12 cellular contexts compared by ENCODE assay signal in the genomic region with DNA sequence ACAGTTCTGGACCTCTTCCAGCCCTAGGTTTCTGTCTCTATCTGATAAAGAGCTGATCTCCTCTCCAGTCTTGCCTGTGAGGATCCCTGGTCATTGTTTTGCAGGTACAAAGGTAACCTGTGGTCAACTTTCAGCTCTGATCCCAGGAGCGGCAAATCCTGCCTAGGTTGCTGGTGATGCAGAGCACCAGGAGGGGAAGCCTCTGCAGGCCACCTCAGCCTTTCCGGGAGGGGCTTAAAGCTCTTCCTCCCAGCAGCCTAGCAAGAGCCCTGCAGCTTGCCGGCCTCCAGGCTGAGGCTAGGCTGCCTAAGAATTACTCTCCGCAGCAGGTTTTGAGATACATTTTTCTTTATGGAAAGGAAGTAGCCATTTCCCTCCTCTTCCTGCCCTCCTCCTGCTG.
A peak's percentile ranks its signal among the peaks of the same experiment; 100 is the strongest.
DNase-seq lines count a peak whose midpoint lies in the region; ATAC-seq and TF ChIP-seq lines count a peak whose summit lies in the region.
"Had no signal": no experiment of that assay in that cellular context is flagged by ENCODE, and none has a peak within 500 bp of the region (broad histone marks: within the 10 kb centered on the region; RNA-seq: fewer than 3 reads in every experiment).

No MANE protein-coding gene starts in this region.

- peaks cover 10 to 70% (median 48%) of the 10 kb centered on the region in 6 donors for H3K4me1 ChIP-seq in spleen

- TF ChIP-seq CTCF in WTC11 (IDR thresholded peaks at IDR 0.05) (no peak), spleen (IDR thresholded peaks at IDR 0.05 in 8 of 11, conservative IDR thresholded peaks at IDR 0.05 in 3 of 11) (no peak), WERI-Rb-1 (IDR thresholded peaks at IDR 0.05; ENCODE audit: low read depth, low read length) (no peak)

- H3K9me3 ChIP-seq in spleen: peaks cover 0 to 18% (median 15%) of the 10 kb centered on the region in 8 donors
- H3K9me3 ChIP-seq in WERI-Rb-1 (ENCODE audit: severe bottlenecking): peaks cover 10% of the 10 kb centered on the region

- peak; percentile 30 for DNase-seq in SKM-1 treated with dmso at 0.1 percent for 144 hours (lab: John Stamatoyannopoulos, UW; ENCODE audit: unreplicated experiment)
- DNase-seq in SKM-1 (lab: John Stamatoyannopoulos, UW; ENCODE audit: unreplicated experiment): no peak
- no peak for DNase-seq in WTC11 (ENCODE audit: low spot score)
- DNase-seq in iPS-NIHi11 (ENCODE audit: low spot score): peak; percentile 27
- peak; percentile 80 for DNase-seq in spleen
- DNase-seq in hippocampal formation (lab: John Stamatoyannopoulos, UW): no peak
- DNase-seq in WERI-Rb-1: no peak
- DNase-seq in LoVo (ENCODE audit: low spot score): no peak
- DNase-seq: NCI-H1417 treated with DMSO at 0.1 percent for 48 hours, NCI-H774 had no signal

- H3K36me3 ChIP-seq in spleen (peaks cover 0 to 7% (median 0%) of the 10 kb centered on the region in 6 donors), WERI-Rb-1 (no peaks in the 10 kb centered on the region)

- intact Hi-C loops in spleen (cut with DNase I; ENCODE audit: low total_unique reads): no loop called here

- H3K36me3 Mint-ChIP-seq in WTC11: peaks cover 21% of the 10 kb centered on the region

- POLR2A ChIA-PET in WTC11 (lab: Charles Lee): no interaction called here

- CTCF ChIA-PET in WTC11 (lab: Charles Lee): interaction anchor here (1.1 to 2.1 kb wide), 4 partner anchors 15 to 205 kb away, joined by 4 to 13 read pairs (median 6); no protein-coding TSS in a partner anchor

- H3K4me3 Mint-ChIP-seq in WTC11: no peak overlapping the region
- H3K4me3 Mint-ChIP-seq: stimulated activated memory B cell treated with anti-CD40 and anti-IgM and Interleukin-4, amounts not matched to agents 10 μg/mL and 1 μg/mL and 100 μg/mL, for 72 hours; T-helper 1 cell treated with Interleukin-12 subunit alpha and Interleukin-12 subunit beta and Interleukin-4 antibody, amounts not matched to agents 30 μg/mL and 1 μg/mL, for 36 hours had no signal

- H3K27me3 ChIP-seq in spleen (replicated peaks in 1 of 7): no peaks in the 10 kb centered on the region
- H3K27me3 ChIP-seq in WERI-Rb-1 (ENCODE audit: insufficient read depth, low read depth, severe bottlenecking): no peaks in the 10 kb centered on the region

- H3K4me1 Mint-ChIP-seq in WTC11: peaks cover 19% of the 10 kb centered on the region

- no peak overlapping the region for H3K27ac Mint-ChIP-seq in WTC11

- ATAC-seq in WTC11: peak; percentile 86
- ATAC-seq: stimulated activated memory B cell treated with anti-CD40 and anti-IgM and Interleukin-4, amounts not matched to agents 10 μg/mL and 1 μg/mL and 100 μg/mL, for 72 hours had no signal

- 20 to 38% (median 27%) methylated on average over 4 of the region's 4 CpGs for WGBS in spleen, 5 donors

- no peak for TF ChIP-seq POLR2A in spleen (IDR thresholded peaks at IDR 0.05)

- peaks cover 23% of the 10 kb centered on the region for H3K9me3 Mint-ChIP-seq in WTC11

- H3K27ac ChIP-seq in spleen (peak overlapping the region in 7 of 8 donors; percentile 48 to 85 (median 78)), WERI-Rb-1 (no peak overlapping the region)

- H3K4me3 ChIP-seq in spleen (peak overlapping the region in 1 of 8 donors; percentile 14), WERI-Rb-1 (ENCODE audit: low read depth, low read length) (no peak overlapping the region)

- peaks cover 6% of the 10 kb centered on the region; the same call in 1 of the 2 replicates for H3K27me3 Mint-ChIP-seq in WTC11 (ENCODE audit: low read depth)
- H3K27me3 Mint-ChIP-seq: stimulated activated memory B cell treated with anti-CD40 and anti-IgM and Interleukin-4, amounts not matched to agents 10 μg/mL and 1 μg/mL and 100 μg/mL, for 72 hours had no signal

TF ChIP-seq in WTC11, 78 proteins besides CTCF, POLR2A, EP300 and RAD21:
- TF ChIP-seq NR3C1 (CRISPR knock-in tag; conservative IDR thresholded peaks at IDR 0.05; ENCODE audit: low read depth) (no peak), NFATC4 (CRISPR knock-in tag; IDR thresholded peaks at IDR 0.05) (no peak), GRHL2 (CRISPR knock-in tag; IDR thresholded peaks at IDR 0.05; ENCODE audit: insufficient replicate concordance, severe bottlenecking) (no peak), ESRRA (CRISPR knock-in tag; IDR thresholded peaks at IDR 0.05; ENCODE audit: borderline replicate concordance) (no peak), SMAD3 (CRISPR knock-in tag; IDR thresholded peaks at IDR 0.05; ENCODE audit: borderline replicate concordance) (no peak), NFYB (CRISPR knock-in tag; conservative IDR thresholded peaks at IDR 0.05; ENCODE audit: low read depth) (no peak), SP1 (CRISPR knock-in tag; conservative IDR thresholded peaks at IDR 0.05) (no peak), ELF4 (CRISPR knock-in tag; IDR thresholded peaks at IDR 0.05; ENCODE audit: low read depth) (no peak), FOXK1 (CRISPR knock-in tag; IDR thresholded peaks at IDR 0.05) (no peak), CREM (CRISPR knock-in tag; IDR thresholded peaks at IDR 0.05) (no peak), TEAD4 (CRISPR knock-in tag; IDR thresholded peaks at IDR 0.05) (no peak)
- TF ChIP-seq, protein P1, sequence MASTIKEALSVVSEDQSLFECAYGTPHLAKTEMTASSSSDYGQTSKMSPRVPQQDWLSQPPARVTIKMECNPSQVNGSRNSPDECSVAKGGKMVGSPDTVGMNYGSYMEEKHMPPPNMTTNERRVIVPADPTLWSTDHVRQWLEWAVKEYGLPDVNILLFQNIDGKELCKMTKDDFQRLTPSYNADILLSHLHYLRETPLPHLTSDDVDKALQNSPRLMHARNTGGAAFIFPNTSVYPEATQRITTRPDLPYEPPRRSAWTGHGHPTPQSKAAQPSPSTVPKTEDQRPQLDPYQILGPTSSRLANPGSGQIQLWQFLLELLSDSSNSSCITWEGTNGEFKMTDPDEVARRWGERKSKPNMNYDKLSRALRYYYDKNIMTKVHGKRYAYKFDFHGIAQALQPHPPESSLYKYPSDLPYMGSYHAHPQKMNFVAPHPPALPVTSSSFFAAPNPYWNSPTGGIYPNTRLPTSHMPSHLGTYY (CRISPR knock-in tag; IDR thresholded peaks at IDR 0.05): no peak
- TF ChIP-seq, protein P2, sequence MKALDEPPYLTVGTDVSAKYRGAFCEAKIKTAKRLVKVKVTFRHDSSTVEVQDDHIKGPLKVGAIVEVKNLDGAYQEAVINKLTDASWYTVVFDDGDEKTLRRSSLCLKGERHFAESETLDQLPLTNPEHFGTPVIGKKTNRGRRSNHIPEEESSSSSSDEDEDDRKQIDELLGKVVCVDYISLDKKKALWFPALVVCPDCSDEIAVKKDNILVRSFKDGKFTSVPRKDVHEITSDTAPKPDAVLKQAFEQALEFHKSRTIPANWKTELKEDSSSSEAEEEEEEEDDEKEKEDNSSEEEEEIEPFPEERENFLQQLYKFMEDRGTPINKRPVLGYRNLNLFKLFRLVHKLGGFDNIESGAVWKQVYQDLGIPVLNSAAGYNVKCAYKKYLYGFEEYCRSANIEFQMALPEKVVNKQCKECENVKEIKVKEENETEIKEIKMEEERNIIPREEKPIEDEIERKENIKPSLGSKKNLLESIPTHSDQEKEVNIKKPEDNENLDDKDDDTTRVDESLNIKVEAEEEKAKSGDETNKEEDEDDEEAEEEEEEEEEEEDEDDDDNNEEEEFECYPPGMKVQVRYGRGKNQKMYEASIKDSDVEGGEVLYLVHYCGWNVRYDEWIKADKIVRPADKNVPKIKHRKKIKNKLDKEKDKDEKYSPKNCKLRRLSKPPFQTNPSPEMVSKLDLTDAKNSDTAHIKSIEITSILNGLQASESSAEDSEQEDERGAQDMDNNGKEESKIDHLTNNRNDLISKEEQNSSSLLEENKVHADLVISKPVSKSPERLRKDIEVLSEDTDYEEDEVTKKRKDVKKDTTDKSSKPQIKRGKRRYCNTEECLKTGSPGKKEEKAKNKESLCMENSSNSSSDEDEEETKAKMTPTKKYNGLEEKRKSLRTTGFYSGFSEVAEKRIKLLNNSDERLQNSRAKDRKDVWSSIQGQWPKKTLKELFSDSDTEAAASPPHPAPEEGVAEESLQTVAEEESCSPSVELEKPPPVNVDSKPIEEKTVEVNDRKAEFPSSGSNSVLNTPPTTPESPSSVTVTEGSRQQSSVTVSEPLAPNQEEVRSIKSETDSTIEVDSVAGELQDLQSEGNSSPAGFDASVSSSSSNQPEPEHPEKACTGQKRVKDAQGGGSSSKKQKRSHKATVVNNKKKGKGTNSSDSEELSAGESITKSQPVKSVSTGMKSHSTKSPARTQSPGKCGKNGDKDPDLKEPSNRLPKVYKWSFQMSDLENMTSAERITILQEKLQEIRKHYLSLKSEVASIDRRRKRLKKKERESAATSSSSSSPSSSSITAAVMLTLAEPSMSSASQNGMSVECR (CRISPR knock-in tag; IDR thresholded peaks at IDR 0.05; ENCODE audit: borderline replicate concordance): no peak
- TF ChIP-seq, protein P3, sequence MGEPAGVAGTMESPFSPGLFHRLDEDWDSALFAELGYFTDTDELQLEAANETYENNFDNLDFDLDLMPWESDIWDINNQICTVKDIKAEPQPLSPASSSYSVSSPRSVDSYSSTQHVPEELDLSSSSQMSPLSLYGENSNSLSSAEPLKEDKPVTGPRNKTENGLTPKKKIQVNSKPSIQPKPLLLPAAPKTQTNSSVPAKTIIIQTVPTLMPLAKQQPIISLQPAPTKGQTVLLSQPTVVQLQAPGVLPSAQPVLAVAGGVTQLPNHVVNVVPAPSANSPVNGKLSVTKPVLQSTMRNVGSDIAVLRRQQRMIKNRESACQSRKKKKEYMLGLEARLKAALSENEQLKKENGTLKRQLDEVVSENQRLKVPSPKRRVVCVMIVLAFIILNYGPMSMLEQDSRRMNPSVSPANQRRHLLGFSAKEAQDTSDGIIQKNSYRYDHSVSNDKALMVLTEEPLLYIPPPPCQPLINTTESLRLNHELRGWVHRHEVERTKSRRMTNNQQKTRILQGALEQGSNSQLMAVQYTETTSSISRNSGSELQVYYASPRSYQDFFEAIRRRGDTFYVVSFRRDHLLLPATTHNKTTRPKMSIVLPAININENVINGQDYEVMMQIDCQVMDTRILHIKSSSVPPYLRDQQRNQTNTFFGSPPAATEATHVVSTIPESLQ (CRISPR knock-in tag; IDR thresholded peaks at IDR 0.05): no peak
- TF ChIP-seq, protein P4, sequence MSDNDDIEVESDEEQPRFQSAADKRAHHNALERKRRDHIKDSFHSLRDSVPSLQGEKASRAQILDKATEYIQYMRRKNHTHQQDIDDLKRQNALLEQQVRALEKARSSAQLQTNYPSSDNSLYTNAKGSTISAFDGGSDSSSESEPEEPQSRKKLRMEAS (CRISPR knock-in tag; IDR thresholded peaks at IDR 0.05): no peak

Comparison
In these comparisons a context has a peak if more than half of its experiments do, and no peak if none do; other contexts are left out.
1. DNase-seq: peak in SKM-1 treated with dmso at 0.1 percent for 144 hours (single experiment), iPS-NIHi11 (single experiment) and spleen (single experiment); none in SKM-1 (single experiment), WTC11 (single experiment), hippocampal formation (0 of 2), WERI-Rb-1 (single experiment) and LoVo (single experiment).